1 cellular context compared by ENCODE assay signal in the genomic region with DNA sequence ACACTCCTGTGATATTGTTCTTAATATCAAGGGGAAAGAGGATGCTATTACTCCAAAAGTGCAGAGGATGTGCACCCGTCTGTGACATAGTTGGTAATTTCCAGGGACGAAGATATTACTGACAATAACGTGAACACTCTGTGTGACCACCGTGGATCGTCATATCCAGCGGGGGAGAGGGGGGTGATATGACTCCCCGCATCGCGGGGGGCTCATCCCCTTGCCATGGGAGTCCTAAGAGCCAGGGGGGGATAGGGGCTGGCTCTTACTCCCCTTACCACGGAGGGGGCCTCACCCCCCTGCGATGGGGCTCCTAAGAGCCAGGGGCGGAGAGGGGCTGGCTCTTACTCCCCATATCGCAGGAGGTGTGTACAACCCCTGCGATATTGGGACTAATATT. TPM values are rescaled to one million over a fixed set of nuclear protein-coding genes. Genes with fewer than 3 reads are reported as not detected.
"Had no signal": no experiment of that assay in that cellular context is flagged by ENCODE, and none has a peak within 500 bp of the region (broad histone marks: within the 10 kb centered on the region; RNA-seq: fewer than 3 reads in every experiment).

No MANE protein-coding gene starts in this region.

RNA-seq across cellular contexts. Expression of gene SYK, which starts 41.0 kb away (rescaled TPM):
- total RNA-seq: cardiac muscle cell had no signal
